In the genomic region with DNA sequence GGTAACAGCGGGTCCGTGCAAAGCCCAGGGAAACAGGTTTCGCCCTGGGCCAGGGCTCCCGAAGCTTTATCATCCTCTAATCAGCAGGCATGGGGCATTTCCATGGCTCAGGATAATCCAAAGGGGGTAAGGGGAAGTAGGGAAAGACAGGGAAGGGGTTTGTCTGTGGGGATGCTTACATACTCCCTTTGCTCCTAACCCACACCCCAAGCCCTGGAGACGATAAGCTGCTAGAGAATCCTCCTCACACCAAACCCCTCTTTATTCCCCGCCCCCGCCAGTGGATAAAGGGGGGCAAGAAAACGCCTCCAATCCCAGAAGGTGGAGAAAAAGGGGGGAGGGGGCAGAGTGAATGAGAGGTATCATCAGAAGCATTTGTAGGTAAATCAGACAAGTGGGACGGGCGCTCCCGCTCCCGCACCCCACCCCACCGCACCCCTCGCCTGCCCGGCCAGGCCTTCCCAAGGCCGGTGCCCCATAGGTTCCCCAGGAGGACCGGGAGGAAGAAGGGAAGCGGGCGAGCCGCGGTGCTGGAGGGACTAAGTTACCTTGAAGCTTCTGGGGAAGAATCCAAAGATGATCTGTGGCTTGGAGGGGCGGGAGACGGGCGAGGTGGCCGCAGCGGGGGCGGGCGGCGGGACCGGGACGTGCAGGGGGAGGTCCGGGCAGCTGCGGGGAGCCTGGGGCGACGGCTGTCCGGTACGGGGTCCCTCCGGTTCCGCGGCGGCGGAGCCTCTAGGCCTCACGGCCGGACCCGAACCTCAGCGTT, we compare ENCODE assay signal across 8 cellular contexts. TPM values are rescaled to one million over a fixed set of nuclear protein-coding genes. Genes with fewer than 3 reads are reported as not detected.
DNase-seq lines count a peak whose midpoint lies in the region; ATAC-seq and TF ChIP-seq lines count a peak whose summit lies in the region.

No MANE protein-coding gene starts in this region.

- H3K27me3 Mint-ChIP-seq in CD4-positive, CD25-positive, alpha-beta regulatory T cell = no peaks in the 10 kb centered on the region
- H3K27me3 Mint-ChIP-seq in neural crest cell (ENCODE audit: low read depth) = no peaks in the 10 kb centered on the region

- TF ChIP-seq CTCF in fibroblast of mammary gland (conservative IDR thresholded peaks at IDR 0.05; ENCODE audit: control insufficient read depth, insufficient read depth, low read depth, low read length) = no peak
- TF ChIP-seq CTCF in neural crest cell (conservative IDR thresholded peaks at IDR 0.05) = no peak

- peaks cover 28% of the 10 kb centered on the region for H3K4me1 ChIP-seq in CD4-positive, CD25-positive, alpha-beta regulatory T cell (ENCODE audit: control insufficient read depth, insufficient read depth, low read length, poor library complexity, severe bottlenecking)
- H3K4me1 ChIP-seq in HUES6 (ENCODE audit: control insufficient read depth, insufficient read depth, low read length) = no peaks in the 10 kb centered on the region

- peak overlapping the region; percentile 79 for H3K27ac ChIP-seq in CD4-positive, CD25-positive, alpha-beta regulatory T cell (ENCODE audit: insufficient read depth, low read length, poor library complexity, severe bottlenecking)
- peak overlapping the region; percentile 78 for H3K27ac ChIP-seq in HUES6 (ENCODE audit: low read depth, low read length)

- ATAC-seq in CD4-positive, CD25-positive, alpha-beta regulatory T cell (ENCODE audit: low read depth in 2 of 2) = no peak
- ATAC-seq in GM19351 (IDR thresholded peaks at IDR 0.05; ENCODE audit: unreplicated experiment) = peak; percentile 5

- H3K4me3 Mint-ChIP-seq in CD4-positive, CD25-positive, alpha-beta regulatory T cell = peak overlapping the region; percentile 94 to 99 (median 98)
- peak overlapping the region; percentile 94 for H3K4me3 Mint-ChIP-seq in neural crest cell

- peak overlapping the region; percentile 89 for H3K9ac ChIP-seq in HUES6 (ENCODE audit: low read length)

- peak in 2 of 3 donors; percentile 5 to 17 for DNase-seq in CD4-positive, CD25-positive, alpha-beta regulatory T cell
- peak; percentile 0 for DNase-seq in activated CD4-positive, alpha-beta T cell treated with anti-CD3 and anti-CD28 coated beads, Interleukin-2, amount 50 U/mL, for 4 hours
- DNase-seq in fibroblast of mammary gland (ENCODE audit: low read depth) (no peak), neural crest cell (ENCODE audit: low read depth, low spot score) (peak; percentile 15), putamen (ENCODE audit: low spot score) (no peak), midbrain (lab: John Stamatoyannopoulos, UW) (no peak)

- no peaks in the 10 kb centered on the region for H3K9me3 ChIP-seq in CD4-positive, CD25-positive, alpha-beta regulatory T cell (ENCODE audit: control insufficient read depth in 2 of 2, low read length in 2 of 2)
- no peaks in the 10 kb centered on the region for H3K9me3 ChIP-seq in HUES6 (ENCODE audit: control insufficient read depth, insufficient read depth, low read depth, low read length)

- H3K9me3 Mint-ChIP-seq in CD4-positive, CD25-positive, alpha-beta regulatory T cell = no peaks in the 10 kb centered on the region
- H3K9me3 Mint-ChIP-seq in neural crest cell = no peaks in the 10 kb centered on the region

- peak overlapping the region; percentile 88 for H3K4me3 ChIP-seq in CD4-positive, CD25-positive, alpha-beta regulatory T cell (ENCODE audit: low read depth, low read length)
- H3K4me3 ChIP-seq in HUES6 (ENCODE audit: low read depth, low read length) = peak overlapping the region; percentile 75
- peak overlapping the region; percentile 83 for H3K4me3 ChIP-seq in fibroblast of mammary gland (ENCODE audit: control insufficient read depth, low read depth, low read length)

- peak overlapping the region; percentile 70 to 98 (median 91) for H3K27ac Mint-ChIP-seq in CD4-positive, CD25-positive, alpha-beta regulatory T cell
- H3K27ac Mint-ChIP-seq in neural crest cell (ENCODE audit: unreplicated experiment) = peak overlapping the region; percentile 89

- H3K27me3 ChIP-seq in CD4-positive, CD25-positive, alpha-beta regulatory T cell (ENCODE audit: control insufficient read depth, insufficient read depth, low read length) = no peaks in the 10 kb centered on the region
- H3K27me3 ChIP-seq in HUES6 (ENCODE audit: control insufficient read depth, insufficient read depth, low read length) = no peaks in the 10 kb centered on the region

- peaks cover 18% of the 10 kb centered on the region for H3K36me3 ChIP-seq in CD4-positive, CD25-positive, alpha-beta regulatory T cell (ENCODE audit: control insufficient read depth, insufficient read depth, low read length)
- peaks cover 23% of the 10 kb centered on the region for H3K36me3 ChIP-seq in HUES6 (ENCODE audit: control insufficient read depth, insufficient read depth, low read length)

- H3K4me1 Mint-ChIP-seq in CD4-positive, CD25-positive, alpha-beta regulatory T cell = peaks cover 27 to 51% (median 43%) of the 10 kb centered on the region in 4 donors
- peaks cover 30% of the 10 kb centered on the region for H3K4me1 Mint-ChIP-seq in neural crest cell

- H3K36me3 Mint-ChIP-seq in CD4-positive, CD25-positive, alpha-beta regulatory T cell = peaks cover 12% of the 10 kb centered on the region
- peaks cover 13% of the 10 kb centered on the region for H3K36me3 Mint-ChIP-seq in neural crest cell (ENCODE audit: low read depth)

RNA-seq across cellular contexts. Expression of a gene that starts 0.8 kb away (rescaled TPM):
- 50.3 TPM for total RNA-seq in CD4-positive, CD25-positive, alpha-beta regulatory T cell
- polyA plus RNA-seq in CD4-positive, CD25-positive, alpha-beta regulatory T cell = 10 to 100 TPM; 31.2 to 41.3 (median 33.3) TPM
- total RNA-seq in neural crest cell = 67.3 and 70.3 TPM in 2 replicates

Comparison
In these comparisons a context has a peak if more than half of its experiments do, and no peak if none do; other contexts are left out.
1. DNase-seq: peak in CD4-positive, CD25-positive, alpha-beta regulatory T cell (2 of 3), activated CD4-positive, alpha-beta T cell treated with anti-CD3 and anti-CD28 coated beads, Interleukin-2, amount 50 U/mL, for 4 hours (2 of 2) and neural crest cell (single experiment); none in fibroblast of mammary gland (single experiment), putamen (single experiment) and midbrain (single experiment).
2. Peak in every context shown above with its lines, with median percentiles within 50 percentile points of each other: H3K4me3 ChIP-seq.